Comparison of ENCODE assay signal across 30 cellular contexts in the genomic region with DNA sequence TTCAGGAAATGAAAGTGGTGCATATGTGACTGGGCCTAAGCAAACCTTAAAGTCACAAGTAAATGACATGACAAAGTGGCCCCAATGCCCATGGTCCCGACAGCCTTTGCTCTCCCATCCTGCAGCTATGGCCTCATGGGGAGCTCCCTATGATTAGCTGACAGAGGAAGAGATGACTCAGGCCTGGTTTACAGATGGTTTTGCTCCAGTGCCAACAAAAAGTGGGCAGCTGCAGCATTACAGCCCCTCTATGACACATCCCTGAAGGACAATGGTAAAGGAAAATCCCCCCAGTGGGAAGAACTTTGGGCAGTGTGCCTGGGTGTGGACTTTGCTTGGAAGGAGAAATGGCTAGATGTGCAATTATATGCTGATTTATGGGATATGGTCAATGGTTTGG.
A peak's percentile ranks its signal among the peaks of the same experiment; 100 is the strongest.
DNase-seq lines count a peak whose midpoint lies in the region; ATAC-seq, FAIRE-seq and TF ChIP-seq lines count a peak whose summit lies in the region.
"Had no signal": no experiment of that assay in that cellular context is flagged by ENCODE, and none has a peak within 500 bp of the region (broad histone marks: within the 10 kb centered on the region; RNA-seq: fewer than 3 reads in every experiment).

No MANE protein-coding gene starts in this region.

- POLR2A ChIA-PET in HEK293T (lab: Yijun Ruan, JAX): no interaction called here

- ATAC-seq in GM18873 (IDR thresholded peaks at IDR 0.05; ENCODE audit: low FRiP score, unreplicated experiment): no peak
- ATAC-seq: gastroesophageal sphincter, HepG2, left colon, pancreas, upper lobe of right lung had no signal

- no peak for TF ChIP-seq CTCF in cardiac fibroblast (IDR thresholded peaks at IDR 0.05; ENCODE audit: low read depth, low read length)

- peak; percentile 53 for FAIRE-seq in RCC 7860 (lab: Jason Lieb, UNC)
- FAIRE-seq: D721Med, endometrium, H54, HepG2, pancreas, small intestine had no signal

- CTCF ChIA-PET in HEK293T (lab: Yijun Ruan, JAX): no interaction called here

- no peak overlapping the region for H3K4me3 ChIP-seq in cardiac fibroblast (replicated peaks in 1 of 2; ENCODE audit: low read depth in 2 of 2, low read length in 2 of 2)
- H3K4me3 ChIP-seq: ascending aorta, dorsolateral prefrontal cortex, gastroesophageal sphincter, pancreas, SJCRH30, suprapubic skin, upper lobe of right lung had no signal

- peak; percentile 31 for DNase-seq in HCEC 1CT
- peak; percentile 43 for DNase-seq in RCC 7860 (ENCODE audit: low spot score)
- DNase-seq in cardiac fibroblast (ENCODE audit: low read depth in 2 of 2): peak; percentile 6 to 37
- DNase-seq in renal cortical epithelial cell (ENCODE audit: low read depth): peak; percentile 61
- no peak for DNase-seq in activated CD8-positive, alpha-beta memory T cell treated with anti-CD3 and anti-CD28 coated beads, Interleukin-2, amount 50 U/mL, for 4 hours
- DNase-seq in HEK293T (ENCODE audit: extremely low spot score): no peak
- DNase-seq in AML-193 (lab: John Stamatoyannopoulos, UW): no peak
- DNase-seq: activated CD4-positive, alpha-beta T cell treated with anti-CD3 and anti-CD28 coated beads, Interleukin-2, amount 50 U/mL, for 1 hour; activated T-cell treated with anti-CD3 and anti-CD28 coated beads, Interleukin-2, amount 50 U/mL, for 48 hours; dorsolateral prefrontal cortex; hippocampal formation; left colon; NCI-H146; NCI-H748 treated with DMSO at 0.1 percent for 48 hours; pancreas; RPMI8226; SJCRH30; small intestine; stimulated activated naive CD4-positive, alpha-beta T cell; SW 1271; T-helper 9 cell; upper lobe of right lung had no signal

TF ChIP-seq in HEK293T, 16 proteins besides CTCF, POLR2A, EP300 and RAD21:
- TF ChIP-seq TARDBP (IDR thresholded peaks at IDR 0.05): no peak
- TF ChIP-seq LEF1 (IDR thresholded peaks at IDR 0.05; ENCODE audit: borderline replicate concordance): no peak
- TF ChIP-seq SP1 (IDR thresholded peaks at IDR 0.05): no peak
- no peak for TF ChIP-seq NFRKB (IDR thresholded peaks at IDR 0.05)
- TF ChIP-seq FOXA1 (IDR thresholded peaks at IDR 0.05): no peak
- TF ChIP-seq ARNT (IDR thresholded peaks at IDR 0.05): no peak
- TF ChIP-seq ZNF384 (IDR thresholded peaks at IDR 0.05): no peak
- TF ChIP-seq CTBP1 (IDR thresholded peaks at IDR 0.05; ENCODE audit: borderline replicate concordance): no peak
- no peak for TF ChIP-seq BHLHE40 (IDR thresholded peaks at IDR 0.05; ENCODE audit: borderline replicate concordance)
- TF ChIP-seq, protein P1, sequence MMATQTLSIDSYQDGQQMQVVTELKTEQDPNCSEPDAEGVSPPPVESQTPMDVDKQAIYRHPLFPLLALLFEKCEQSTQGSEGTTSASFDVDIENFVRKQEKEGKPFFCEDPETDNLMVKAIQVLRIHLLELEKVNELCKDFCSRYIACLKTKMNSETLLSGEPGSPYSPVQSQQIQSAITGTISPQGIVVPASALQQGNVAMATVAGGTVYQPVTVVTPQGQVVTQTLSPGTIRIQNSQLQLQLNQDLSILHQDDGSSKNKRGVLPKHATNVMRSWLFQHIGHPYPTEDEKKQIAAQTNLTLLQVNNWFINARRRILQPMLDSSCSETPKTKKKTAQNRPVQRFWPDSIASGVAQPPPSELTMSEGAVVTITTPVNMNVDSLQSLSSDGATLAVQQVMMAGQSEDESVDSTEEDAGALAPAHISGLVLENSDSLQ (IDR thresholded peaks at IDR 0.05): no peak
- no peak for TF ChIP-seq ELF4 (IDR thresholded peaks at IDR 0.05)
- TF ChIP-seq L3MBTL2 (conservative IDR thresholded peaks at IDR 0.05): no peak
- no peak for TF ChIP-seq HDGF (IDR thresholded peaks at IDR 0.05; ENCODE audit: borderline replicate concordance)
- TF ChIP-seq FOXM1 (IDR thresholded peaks at IDR 0.05; ENCODE audit: borderline replicate concordance): no peak
- TF ChIP-seq SUZ12 (IDR thresholded peaks at IDR 0.05): no peak
- TF ChIP-seq FOXK2 (IDR thresholded peaks at IDR 0.05): no peak

Comparison
In these comparisons a context has a peak if more than half of its experiments do, and no peak if none do; other contexts are left out.
1. DNase-seq: peak in HCEC 1CT (single experiment), RCC 7860 (single experiment), cardiac fibroblast (2 of 2) and renal cortical epithelial cell (single experiment); none in activated CD8-positive, alpha-beta memory T cell treated with anti-CD3 and anti-CD28 coated beads, Interleukin-2, amount 50 U/mL, for 4 hours (single experiment), HEK293T (single experiment) and AML-193 (0 of 2).